ENCODE assay signal across 8 cellular contexts in the genomic region with DNA sequence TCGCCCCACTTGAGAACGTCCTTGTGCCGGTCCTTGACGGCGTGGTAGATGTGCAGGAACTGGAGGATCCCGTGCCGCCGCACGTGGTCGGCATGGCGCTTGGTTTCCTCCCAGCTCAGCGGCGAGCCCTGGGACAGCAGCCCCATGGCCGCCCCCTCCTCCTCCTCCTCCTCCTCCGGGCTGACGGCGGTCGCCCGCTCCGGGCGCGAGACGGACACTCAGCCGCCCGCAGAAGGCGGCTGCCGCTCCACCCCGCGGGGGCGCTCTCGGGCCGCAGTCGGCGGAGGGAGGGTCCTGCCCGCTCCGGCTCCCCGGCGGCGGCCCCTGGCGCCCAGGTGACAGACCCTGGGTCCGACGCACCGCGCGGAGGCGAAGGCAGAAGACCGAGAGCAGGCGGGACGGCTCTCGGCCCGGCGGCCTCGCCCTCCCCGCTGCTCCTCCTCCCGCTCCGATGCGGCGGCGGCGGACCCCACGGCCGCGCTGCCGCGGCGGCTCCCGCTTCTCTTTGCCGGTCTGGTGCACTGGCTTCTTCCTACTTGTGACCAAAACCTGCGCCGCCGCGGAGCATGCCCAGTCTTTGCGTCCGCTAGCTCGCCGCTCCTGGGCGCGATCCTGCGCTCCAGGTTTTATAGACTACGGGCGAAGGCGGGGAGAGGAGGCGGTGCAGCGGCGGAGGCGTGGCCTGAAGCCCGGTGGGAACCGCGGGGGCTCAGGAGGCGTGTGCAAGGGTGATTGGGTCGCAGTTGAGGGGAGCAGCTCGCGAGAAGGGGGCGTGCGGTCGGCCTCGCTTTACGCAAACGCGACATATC. TPM values are rescaled to one million over a fixed set of nuclear protein-coding genes. Genes with fewer than 3 reads are reported as not detected.
DNase-seq lines count a peak whose midpoint lies in the region; ATAC-seq and TF ChIP-seq lines count a peak whose summit lies in the region.

A gene (minus strand): TSS at position 602 of the 809 bp plus-strand sequence. CDS start 456 bp downstream, at position 146.

- H3K4me1 ChIP-seq in heart right ventricle = peaks cover 0 to 56% (median 42%) of the 10 kb centered on the region in 9 donors
- peaks cover 18% of the 10 kb centered on the region for H3K4me1 ChIP-seq in upper lobe of right lung

- ATAC-seq in HG02759 (IDR thresholded peaks at IDR 0.05; ENCODE audit: unreplicated experiment) (peak; percentile 67), heart right ventricle (peak; percentile 80 to 88 (median 83)), upper lobe of right lung (peak; percentile 86)

- peak; percentile 82 for TF ChIP-seq CTCF in GM12874 (IDR thresholded peaks at IDR 0.05; ENCODE audit: insufficient read depth, low read depth, low read length)
- TF ChIP-seq CTCF in heart right ventricle (IDR thresholded peaks at IDR 0.05) = peak; percentile 49 to 88 (median 70)
- peak; percentile 57 for TF ChIP-seq CTCF in upper lobe of right lung (IDR thresholded peaks at IDR 0.05)

- 0 to 1% (median 1%) methylated on average over 47 to 99 of the region's 100 CpGs for WGBS in adipose tissue, 3 donors
- WGBS in heart right ventricle, 2 donors = 0 to 1% methylated on average over 90 to 100 of the region's 100 CpGs

- no peaks in the 10 kb centered on the region for H3K27me3 ChIP-seq in heart right ventricle
- no peaks in the 10 kb centered on the region for H3K27me3 ChIP-seq in upper lobe of right lung

- H3K27ac ChIP-seq in adipose tissue (ENCODE audit: low read depth, low read length) (no peak within 1 kb of the TSS), heart right ventricle (peak within 1 kb of the TSS; percentile 46 to 99 (median 95)), upper lobe of right lung (peak within 1 kb of the TSS; percentile 87)

- peak; percentile 93 to 95 (median 95) for DNase-seq in NCI-H1417 (lab: John Stamatoyannopoulos, UW)
- peak; percentile 74 for DNase-seq in T follicular helper cell (ENCODE audit: low read depth)
- peak; percentile 95 for DNase-seq in heart right ventricle
- peak; percentile 98 for DNase-seq in posterior vena cava (ENCODE audit: low spot score)
- DNase-seq in upper lobe of right lung = peak; percentile 94

- no peaks in the 10 kb centered on the region for H3K9me3 ChIP-seq in heart right ventricle
- no peaks in the 10 kb centered on the region for H3K9me3 ChIP-seq in upper lobe of right lung

- H3K4me3 ChIP-seq in heart right ventricle (peak within 1 kb of the TSS; percentile 55 to 94 (median 82)), upper lobe of right lung (peak within 1 kb of the TSS; percentile 69)

- H3K36me3 ChIP-seq in heart right ventricle = no peaks in the 10 kb centered on the region
- no peaks in the 10 kb centered on the region for H3K36me3 ChIP-seq in upper lobe of right lung

- intact Hi-C loops in heart right ventricle (cut with DNase I) (loop anchor here in 8 of 10 donors (2.0 to 10.0 kb wide), 9 partner anchors 50 to 552 kb away; a partner anchor contains a TSS), posterior vena cava (cut with DNase I) (no loop called here), upper lobe of right lung (cut with DNase I) (no loop called here)

RNA-seq across cellular contexts. Expression of the gene that starts here (rescaled TPM):
- 10 to 100 TPM in 2 of 3 donors, 1 to 10 TPM in 1; 6.8 to 22.1 (median 15.2) TPM for polyA plus RNA-seq in adipose tissue
- total RNA-seq in heart right ventricle = 10 to 100 TPM; 13.9 to 42.8 (median 34.6) TPM
- 10 to 100 TPM in 1 of 2 donors, 1 to 10 TPM in 1; 6.0 to 13.5 TPM for polyA plus RNA-seq in heart right ventricle
- 10 to 100 TPM; 21.8 to 22.8 TPM for total RNA-seq in posterior vena cava
- 40.0 TPM for total RNA-seq in upper lobe of right lung

Comparison
In these comparisons a context has a peak if more than half of its experiments do, and no peak if none do; other contexts are left out.
1. intact Hi-C loops: an anchor here in heart right ventricle (2.0 to 10.0 kb wide); none called in posterior vena cava and upper lobe of right lung.